In the genomic region with DNA sequence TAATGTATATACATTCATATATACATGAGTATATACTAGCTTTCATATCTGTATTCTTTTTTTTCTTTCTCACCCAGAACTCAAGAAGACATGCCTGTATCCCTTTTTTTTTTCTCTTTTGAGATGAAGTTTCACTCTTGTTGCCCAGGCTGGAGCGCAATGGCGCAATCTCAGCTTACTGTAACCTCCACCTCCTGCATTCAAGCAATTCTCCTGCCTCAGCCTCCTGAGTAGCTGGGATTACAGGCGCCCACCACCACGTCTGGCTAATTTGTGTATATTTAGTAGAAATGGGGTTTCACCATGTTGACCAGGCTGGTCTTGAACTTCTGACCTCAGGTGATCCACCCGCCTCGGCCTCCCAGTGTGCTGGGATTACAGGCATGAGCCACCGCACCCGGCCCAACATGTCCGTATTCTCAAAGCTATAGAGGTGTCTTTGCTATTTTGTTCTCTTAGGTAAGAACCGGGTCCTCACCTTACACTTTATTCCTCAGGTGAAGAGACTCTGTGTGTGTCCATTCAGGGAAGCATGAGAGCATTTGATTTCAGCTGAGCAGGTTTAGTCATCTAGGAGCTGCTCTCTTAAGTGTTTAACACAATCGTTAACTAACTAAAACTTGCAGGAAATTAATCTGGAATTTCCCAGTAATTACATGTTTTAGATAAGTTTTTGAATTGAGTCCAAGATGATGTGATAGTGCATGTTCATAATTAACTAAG, we compare ENCODE assay signal across 8 cellular contexts.
DNase-seq lines count a peak whose midpoint lies in the region; ATAC-seq and TF ChIP-seq lines count a peak whose summit lies in the region.
"Not testable (repeated sequence)": the region's sequence is repeated elsewhere in the genome, so short reads cannot be mapped to it uniquely, and the experiment has no call there.

No MANE protein-coding gene starts in this region.

- H3K9me3 ChIP-seq in CD8-positive, alpha-beta memory T cell (ENCODE audit: low read length); OCI-LY3 (ENCODE audit: insufficient read depth, low read length); heart left ventricle; upper lobe of right lung: not testable (repeated sequence)

- POLR2A ChIA-PET in CD8-positive, alpha-beta memory T cell (lab: Charles Lee) = interaction anchor here (0.6 to 1.0 kb wide), 4 partner anchors 29 to 111 kb away, joined by 3 to 6 read pairs (median 3); no protein-coding TSS in a partner anchor

- not testable (repeated sequence) for ATAC-seq in activated T-cell treated with anti-CD3 and anti-CD28 coated beads, Interleukin-2, amount 50 U/mL, for 4 hours; central memory CD8-positive, alpha-beta T cell (replicated peaks; ENCODE audit: extremely low read depth, poor library complexity, severe bottlenecking); memory B cell (ENCODE audit: low read depth)
- peak in 2 of 4 donors; percentile 44 to 45 for ATAC-seq in heart left ventricle
- peak; percentile 18 for ATAC-seq in sciatic nerve
- ATAC-seq in upper lobe of right lung = peak; percentile 31

- H3K27ac ChIP-seq in CD8-positive, alpha-beta memory T cell (ENCODE audit: low read depth, low read length); OCI-LY3 (ENCODE audit: low read length): not testable (repeated sequence)
- H3K27ac ChIP-seq in heart left ventricle (peak overlapping the region; percentile 58 to 91 (median 86)), upper lobe of right lung (peak overlapping the region; percentile 67)

- peak overlapping the region; percentile 61 for H3K4me2 ChIP-seq in OCI-LY3 (ENCODE audit: low read length)

- not testable (repeated sequence) for TF ChIP-seq POLR2A in heart left ventricle (IDR thresholded peaks at IDR 0.05)

- not testable (repeated sequence) for H3K27me3 ChIP-seq in CD8-positive, alpha-beta memory T cell (ENCODE audit: insufficient read depth, low read length, poor library complexity, severe bottlenecking); OCI-LY3 (ENCODE audit: low read depth, low read length); heart left ventricle; upper lobe of right lung

- DNase-seq in CD8-positive, alpha-beta memory T cell; activated T-cell treated with anti-CD3 and anti-CD28 coated beads, Interleukin-2, amount 50 U/mL, for 4 hours; central memory CD8-positive, alpha-beta T cell (ENCODE audit: low spot score in 2 of 2); heart left ventricle; memory B cell (ENCODE audit: low spot score in 2 of 2); sciatic nerve (ENCODE audit: low spot score); upper lobe of right lung: not testable (repeated sequence)

- H3K9me3 Mint-ChIP-seq in CD8-positive, alpha-beta memory T cell; central memory CD8-positive, alpha-beta T cell; memory B cell: not testable (repeated sequence)
- peaks cover 10% of the 10 kb centered on the region for H3K9me3 Mint-ChIP-seq in activated T-cell treated with anti-CD3 and anti-CD28 coated beads, Interleukin-2, amount 50 U/mL, for 4 hours

- H3K27me3 Mint-ChIP-seq in CD8-positive, alpha-beta memory T cell; activated T-cell treated with anti-CD3 and anti-CD28 coated beads, Interleukin-2, amount 50 U/mL, for 4 hours (ENCODE audit: low read depth); central memory CD8-positive, alpha-beta T cell; memory B cell: not testable (repeated sequence)

- peaks cover 44 to 57% (median 56%) of the 10 kb centered on the region in 3 donors for H3K4me1 Mint-ChIP-seq in CD8-positive, alpha-beta memory T cell
- peaks cover 62% of the 10 kb centered on the region for H3K4me1 Mint-ChIP-seq in activated T-cell treated with anti-CD3 and anti-CD28 coated beads, Interleukin-2, amount 50 U/mL, for 4 hours (ENCODE audit: low read depth)
- peaks cover 50% of the 10 kb centered on the region for H3K4me1 Mint-ChIP-seq in central memory CD8-positive, alpha-beta T cell
- H3K4me1 Mint-ChIP-seq in memory B cell = peaks cover 15% of the 10 kb centered on the region

- WGBS in heart left ventricle, 4 donors = 78 to 82% (median 79%) methylated on average over 11 of the region's 11 CpGs

- peak overlapping the region in 6 of 8 donors; percentile 23 to 92 (median 63) for H3K27ac Mint-ChIP-seq in CD8-positive, alpha-beta memory T cell
- H3K27ac Mint-ChIP-seq in central memory CD8-positive, alpha-beta T cell (ENCODE audit: low read depth) = peak overlapping the region; percentile 91
- peak overlapping the region; percentile 72 for H3K27ac Mint-ChIP-seq in memory B cell

- not testable (repeated sequence) for H3K36me3 Mint-ChIP-seq in CD8-positive, alpha-beta memory T cell; activated T-cell treated with anti-CD3 and anti-CD28 coated beads, Interleukin-2, amount 50 U/mL, for 4 hours (ENCODE audit: insufficient read depth); central memory CD8-positive, alpha-beta T cell (ENCODE audit: insufficient read depth); memory B cell

- intact Hi-C loops in heart left ventricle (cut with DNase I) (loop anchor here in 7 of 10 donors (2.0 to 10.0 kb wide), 8 partner anchors 50 to 108 kb away; no protein-coding TSS in a partner anchor), upper lobe of right lung (cut with DNase I) (loop anchor here (10.0 kb wide), 1 partner anchor 80 kb away; no protein-coding TSS in a partner anchor)
- intact Hi-C loops in sciatic nerve (cut with DNase I) = not testable (repeated sequence)

- not testable (repeated sequence) for TF ChIP-seq CTCF in OCI-LY3 (IDR thresholded peaks at IDR 0.05; ENCODE audit: low read depth, low read length); heart left ventricle (IDR thresholded peaks at IDR 0.05); upper lobe of right lung (IDR thresholded peaks at IDR 0.05)

- peaks cover 44% of the 10 kb centered on the region for H3K4me1 ChIP-seq in CD8-positive, alpha-beta memory T cell (ENCODE audit: insufficient read depth, low read length)
- H3K4me1 ChIP-seq in OCI-LY3 (ENCODE audit: low read length) (peaks cover 30% of the 10 kb centered on the region), heart left ventricle (peaks cover 0 to 63% (median 17%) of the 10 kb centered on the region in 12 donors), upper lobe of right lung (peaks cover 36% of the 10 kb centered on the region)

- CTCF ChIA-PET in CD8-positive, alpha-beta memory T cell (lab: Charles Lee) = interaction anchor here (0.9 to 4.8 kb wide), 32 partner anchors 9 to 263 kb away, joined by 3 to 39 read pairs (median 6); no protein-coding TSS in a partner anchor

- H3K9ac ChIP-seq in OCI-LY3 (ENCODE audit: low read length) = not testable (repeated sequence)

- H4K20me1 ChIP-seq in OCI-LY3 (ENCODE audit: insufficient read depth, low read length) = not testable (repeated sequence)

- peak overlapping the region; percentile 80 to 91 (median 85) for H3K4me3 Mint-ChIP-seq in CD8-positive, alpha-beta memory T cell
- peak overlapping the region; percentile 78 for H3K4me3 Mint-ChIP-seq in activated T-cell treated with anti-CD3 and anti-CD28 coated beads, Interleukin-2, amount 50 U/mL, for 4 hours
- H3K4me3 Mint-ChIP-seq in central memory CD8-positive, alpha-beta T cell = peak overlapping the region; percentile 71
- peak overlapping the region; percentile 73 for H3K4me3 Mint-ChIP-seq in memory B cell

- H3K79me2 ChIP-seq in OCI-LY3 (ENCODE audit: low read length) = not testable (repeated sequence)

- H3K4me3 ChIP-seq in CD8-positive, alpha-beta memory T cell (ENCODE audit: low read length); OCI-LY3 (ENCODE audit: low read length): not testable (repeated sequence)
- H3K4me3 ChIP-seq in heart left ventricle (peak overlapping the region in 6 of 12 donors; percentile 2 to 43 (median 18)), upper lobe of right lung (peak overlapping the region; percentile 6)

- peak overlapping the region; percentile 66; the same call in 1 of the 2 replicates for H2AFZ ChIP-seq in OCI-LY3 (ENCODE audit: low read depth, low read length)

- not testable (repeated sequence) for H3K36me3 ChIP-seq in CD8-positive, alpha-beta memory T cell (ENCODE audit: insufficient read depth, low read length); OCI-LY3 (replicated peaks; ENCODE audit: low read depth, low read length); heart left ventricle; upper lobe of right lung
